ENCODE assay signal across 9 cellular contexts in the genomic region with DNA sequence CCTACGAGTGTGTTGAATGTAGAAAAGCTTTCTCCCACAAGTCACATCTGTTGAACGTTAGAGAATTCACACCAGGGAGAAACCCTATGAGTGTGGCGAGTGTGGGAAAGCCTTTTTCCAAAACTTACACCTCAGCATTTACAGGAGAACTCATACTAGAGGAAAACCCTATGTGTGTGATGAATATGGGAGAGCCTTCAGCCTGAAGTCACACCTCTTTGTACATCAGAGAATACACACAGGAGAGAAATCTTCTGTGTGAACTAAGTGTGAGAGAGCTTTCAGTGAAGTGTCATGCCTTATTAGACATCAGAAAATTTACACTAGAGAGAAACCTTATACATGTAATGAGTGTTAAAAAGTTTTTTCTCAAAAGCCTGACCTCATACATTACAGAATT.
"Had no signal": no experiment of that assay in that cellular context is flagged by ENCODE, and none has a peak within 500 bp of the region (broad histone marks: within the 10 kb centered on the region; RNA-seq: fewer than 3 reads in every experiment).

No MANE protein-coding gene starts in this region.

- H3K27ac Mint-ChIP-seq: GM23338, H9, HFFc6 had no signal

- DNase-seq: GM23248, GOT3, H7, H9, HCEC 1CT, HFFc6 had no signal

- H2AFZ ChIP-seq: GM23248, GM23338 had no signal

- H3K4me1 ChIP-seq: HAP-1 had no signal

- FAIRE-seq: H54 had no signal

- H3K4me3 Mint-ChIP-seq: GM23338, H9, HFFc6 had no signal

- H3K4me2 ChIP-seq: GM23338 had no signal

- ATAC-seq: GM23338 had no signal

- H3K4me1 Mint-ChIP-seq: GM23338, H9 had no signal

- H3K27ac ChIP-seq: GM23248 had no signal

- H3K36me3 ChIP-seq: HAP-1 had no signal

- H3K4me3 ChIP-seq: GM23248, GM23338, HAP-1 had no signal

- H3K9ac ChIP-seq: GM23248 had no signal
